In genomic region chr15:78868366-78868765, GRCh38 we compare ENCODE assay signal across 26 cellular contexts. TPM values are rescaled to one million over a fixed set of nuclear protein-coding genes. Genes with fewer than 3 reads are reported as not detected.
"Had no signal": no experiment of that assay in that cellular context is flagged by ENCODE, and none has a peak within 500 bp of the region (broad histone marks: within the 10 kb centered on the region; RNA-seq: fewer than 3 reads in every experiment).

No MANE protein-coding gene starts in this region.

- H3K27me3 ChIP-seq: neutrophil, pancreas, stomach, thyroid gland, tibial nerve, upper lobe of left lung, vagina had no signal

- ATAC-seq: naive thymus-derived CD8-positive, alpha-beta T cell; natural killer cell treated with Interleukin-12 subunit alpha and Interleukin-12 subunit beta and Interleukin-15 and Interleukin-18, amount 100 ng/mL, for 72 hours; pancreas; psoas muscle; right cardiac atrium; sciatic nerve; stimulated activated effector memory CD8-positive, alpha-beta T cell treated with anti-CD3 and anti-CD28 coated beads, Interleukin-12 subunit alpha, Interleukin-12 subunit beta, amount 100 ng/mL, for 72 hours; stimulated activated naive B cell treated with anti-CD40 and anti-IgM and Interleukin-4, amounts not matched to agents 10 μg/mL and 1 μg/mL and 100 μg/mL, for 72 hours had no signal

- H3K9me3 ChIP-seq: neutrophil, pancreas, psoas muscle, stomach, thoracic aorta, thyroid gland, tibial nerve, upper lobe of left lung, vagina had no signal

- H3K4me3 ChIP-seq: pancreas, psoas muscle, skin epidermis, stomach, thoracic aorta, thyroid gland, tibial nerve, upper lobe of left lung, vagina had no signal

- DNase-seq: naive B cell; naive thymus-derived CD8-positive, alpha-beta T cell; nucleus accumbens; pancreas; psoas muscle; right cardiac atrium; stimulated activated CD4-positive, alpha-beta T cell treated with anti-CD3 and anti-CD28 coated beads, Interleukin-15, amount 100 ng/mL, for 24 hours; stimulated activated CD4-positive, alpha-beta T cell treated with anti-CD3 and anti-CD28 coated beads, Interleukin-2, amount 100 ng/mL, for 24 hours; stimulated activated CD4-positive, alpha-beta T cell treated with anti-CD3 and anti-CD28 coated beads, Interleukin-2, amount 100 ng/mL, for 48 hours; stimulated activated CD4-positive, alpha-beta T cell treated with anti-CD3 and anti-CD28 coated beads, Interleukin-4, amount 100 ng/mL, for 24 hours; stimulated activated naive B cell treated with anti-CD40 and anti-IgM and Interleukin-4, amounts not matched to agents 10 μg/mL and 1 μg/mL and 100 μg/mL, for 72 hours; stimulated activated naive CD4-positive, alpha-beta T cell treated with Interleukin-2 at 50 U/mL for 16 hours; stomach; thyroid gland; upper lobe of left lung had no signal

- H3K36me3 ChIP-seq: neutrophil, pancreas, stomach, thoracic aorta, thyroid gland, tibial nerve, upper lobe of left lung, vagina had no signal

- FAIRE-seq: pancreas, urothelium cell line had no signal

- H3K27ac Mint-ChIP-seq: naive B cell; naive thymus-derived CD8-positive, alpha-beta T cell; natural killer cell treated with Interleukin-12 subunit alpha and Interleukin-12 subunit beta and Interleukin-15 and Interleukin-18, amount 100 ng/mL, for 72 hours; progenitor cell of endocrine pancreas; stimulated activated effector memory CD8-positive, alpha-beta T cell treated with anti-CD3 and anti-CD28 coated beads, Interleukin-12 subunit alpha, Interleukin-12 subunit beta, amount 100 ng/mL, for 72 hours; stimulated activated naive B cell treated with anti-CD40 and anti-IgM and Interleukin-4, amounts not matched to agents 10 μg/mL and 1 μg/mL and 100 μg/mL, for 72 hours; stimulated activated naive CD8-positive, alpha-beta T cell treated with anti-CD3 and anti-CD28 coated beads, Interleukin-15, Interleukin-2, amounts not matched to agents 100 ng/mL and 50 ng/mL, for 24 hours had no signal

- H3K9me3 Mint-ChIP-seq: naive B cell; naive thymus-derived CD8-positive, alpha-beta T cell; natural killer cell treated with Interleukin-12 subunit alpha and Interleukin-12 subunit beta and Interleukin-15 and Interleukin-18, amount 100 ng/mL, for 72 hours; stimulated activated effector memory CD8-positive, alpha-beta T cell treated with anti-CD3 and anti-CD28 coated beads, Interleukin-12 subunit alpha, Interleukin-12 subunit beta, amount 100 ng/mL, for 72 hours; stimulated activated naive B cell treated with anti-CD40 and anti-IgM and Interleukin-4, amounts not matched to agents 10 μg/mL and 1 μg/mL and 100 μg/mL, for 72 hours; stimulated activated naive CD8-positive, alpha-beta T cell treated with anti-CD3 and anti-CD28 coated beads, Interleukin-15, Interleukin-2, amounts not matched to agents 100 ng/mL and 50 ng/mL, for 24 hours had no signal

- H3K27me3 Mint-ChIP-seq: naive B cell; naive thymus-derived CD8-positive, alpha-beta T cell; natural killer cell treated with Interleukin-12 subunit alpha and Interleukin-12 subunit beta and Interleukin-15 and Interleukin-18, amount 100 ng/mL, for 72 hours; progenitor cell of endocrine pancreas; stimulated activated naive B cell treated with anti-CD40 and anti-IgM and Interleukin-4, amounts not matched to agents 10 μg/mL and 1 μg/mL and 100 μg/mL, for 72 hours; stimulated activated naive CD8-positive, alpha-beta T cell treated with anti-CD3 and anti-CD28 coated beads, Interleukin-15, Interleukin-2, amounts not matched to agents 100 ng/mL and 50 ng/mL, for 24 hours had no signal

- H3K4me3 Mint-ChIP-seq: naive thymus-derived CD8-positive, alpha-beta T cell; natural killer cell treated with Interleukin-12 subunit alpha and Interleukin-12 subunit beta and Interleukin-15 and Interleukin-18, amount 100 ng/mL, for 72 hours; stimulated activated effector memory CD8-positive, alpha-beta T cell treated with anti-CD3 and anti-CD28 coated beads, Interleukin-12 subunit alpha, Interleukin-12 subunit beta, amount 100 ng/mL, for 72 hours; stimulated activated naive B cell treated with anti-CD40 and anti-IgM and Interleukin-4, amounts not matched to agents 10 μg/mL and 1 μg/mL and 100 μg/mL, for 72 hours; stimulated activated naive CD8-positive, alpha-beta T cell treated with anti-CD3 and anti-CD28 coated beads, Interleukin-15, Interleukin-2, amounts not matched to agents 100 ng/mL and 50 ng/mL, for 24 hours had no signal

- H3K27ac ChIP-seq: neutrophil, pancreas, psoas muscle, skin epidermis, stomach, thoracic aorta, thyroid gland, tibial nerve, upper lobe of left lung, vagina had no signal

- H3K36me3 Mint-ChIP-seq: natural killer cell treated with Interleukin-12 subunit alpha and Interleukin-12 subunit beta and Interleukin-15 and Interleukin-18, amount 100 ng/mL, for 72 hours had no signal

- H3K4me1 ChIP-seq: pancreas, psoas muscle had no signal

RNA-seq across cellular contexts. Expression of gene ADAMTS7, which starts 57.1 kb away (rescaled TPM):
- polyA plus RNA-seq: naive thymus-derived CD8-positive, alpha-beta T cell had no signal
